ENCODE assay signal across 2 cellular contexts in genomic region chr3:178669046-178669445, GRCh38.
TF ChIP-seq lines count a peak whose summit lies in the region.

No MANE protein-coding gene starts in this region.

TF ChIP-seq in GM23338, 12 proteins besides CTCF, POLR2A, EP300 and RAD21 (continued from another document):
- TF ChIP-seq ETS1 (IDR thresholded peaks at IDR 0.05) (no peak), STAT1 (IDR thresholded peaks at IDR 0.05; ENCODE audit: unreplicated experiment) (no peak), EZH2 (IDR thresholded peaks at IDR 0.05; ENCODE audit: low read depth, unreplicated experiment) (no peak), JUNB (IDR thresholded peaks at IDR 0.05; ENCODE audit: unreplicated experiment) (no peak), EZH2phosphoT487 (IDR thresholded peaks at IDR 0.05; ENCODE audit: unreplicated experiment) (no peak), REST (IDR thresholded peaks at IDR 0.05; ENCODE audit: unreplicated experiment) (no peak), CREB1 (CRISPR knock-in tag; IDR thresholded peaks at IDR 0.05; ENCODE audit: low read depth) (no peak), ZNF114 (CRISPR knock-in tag; IDR thresholded peaks at IDR 0.05) (no peak)
- TF ChIP-seq, protein P1, sequence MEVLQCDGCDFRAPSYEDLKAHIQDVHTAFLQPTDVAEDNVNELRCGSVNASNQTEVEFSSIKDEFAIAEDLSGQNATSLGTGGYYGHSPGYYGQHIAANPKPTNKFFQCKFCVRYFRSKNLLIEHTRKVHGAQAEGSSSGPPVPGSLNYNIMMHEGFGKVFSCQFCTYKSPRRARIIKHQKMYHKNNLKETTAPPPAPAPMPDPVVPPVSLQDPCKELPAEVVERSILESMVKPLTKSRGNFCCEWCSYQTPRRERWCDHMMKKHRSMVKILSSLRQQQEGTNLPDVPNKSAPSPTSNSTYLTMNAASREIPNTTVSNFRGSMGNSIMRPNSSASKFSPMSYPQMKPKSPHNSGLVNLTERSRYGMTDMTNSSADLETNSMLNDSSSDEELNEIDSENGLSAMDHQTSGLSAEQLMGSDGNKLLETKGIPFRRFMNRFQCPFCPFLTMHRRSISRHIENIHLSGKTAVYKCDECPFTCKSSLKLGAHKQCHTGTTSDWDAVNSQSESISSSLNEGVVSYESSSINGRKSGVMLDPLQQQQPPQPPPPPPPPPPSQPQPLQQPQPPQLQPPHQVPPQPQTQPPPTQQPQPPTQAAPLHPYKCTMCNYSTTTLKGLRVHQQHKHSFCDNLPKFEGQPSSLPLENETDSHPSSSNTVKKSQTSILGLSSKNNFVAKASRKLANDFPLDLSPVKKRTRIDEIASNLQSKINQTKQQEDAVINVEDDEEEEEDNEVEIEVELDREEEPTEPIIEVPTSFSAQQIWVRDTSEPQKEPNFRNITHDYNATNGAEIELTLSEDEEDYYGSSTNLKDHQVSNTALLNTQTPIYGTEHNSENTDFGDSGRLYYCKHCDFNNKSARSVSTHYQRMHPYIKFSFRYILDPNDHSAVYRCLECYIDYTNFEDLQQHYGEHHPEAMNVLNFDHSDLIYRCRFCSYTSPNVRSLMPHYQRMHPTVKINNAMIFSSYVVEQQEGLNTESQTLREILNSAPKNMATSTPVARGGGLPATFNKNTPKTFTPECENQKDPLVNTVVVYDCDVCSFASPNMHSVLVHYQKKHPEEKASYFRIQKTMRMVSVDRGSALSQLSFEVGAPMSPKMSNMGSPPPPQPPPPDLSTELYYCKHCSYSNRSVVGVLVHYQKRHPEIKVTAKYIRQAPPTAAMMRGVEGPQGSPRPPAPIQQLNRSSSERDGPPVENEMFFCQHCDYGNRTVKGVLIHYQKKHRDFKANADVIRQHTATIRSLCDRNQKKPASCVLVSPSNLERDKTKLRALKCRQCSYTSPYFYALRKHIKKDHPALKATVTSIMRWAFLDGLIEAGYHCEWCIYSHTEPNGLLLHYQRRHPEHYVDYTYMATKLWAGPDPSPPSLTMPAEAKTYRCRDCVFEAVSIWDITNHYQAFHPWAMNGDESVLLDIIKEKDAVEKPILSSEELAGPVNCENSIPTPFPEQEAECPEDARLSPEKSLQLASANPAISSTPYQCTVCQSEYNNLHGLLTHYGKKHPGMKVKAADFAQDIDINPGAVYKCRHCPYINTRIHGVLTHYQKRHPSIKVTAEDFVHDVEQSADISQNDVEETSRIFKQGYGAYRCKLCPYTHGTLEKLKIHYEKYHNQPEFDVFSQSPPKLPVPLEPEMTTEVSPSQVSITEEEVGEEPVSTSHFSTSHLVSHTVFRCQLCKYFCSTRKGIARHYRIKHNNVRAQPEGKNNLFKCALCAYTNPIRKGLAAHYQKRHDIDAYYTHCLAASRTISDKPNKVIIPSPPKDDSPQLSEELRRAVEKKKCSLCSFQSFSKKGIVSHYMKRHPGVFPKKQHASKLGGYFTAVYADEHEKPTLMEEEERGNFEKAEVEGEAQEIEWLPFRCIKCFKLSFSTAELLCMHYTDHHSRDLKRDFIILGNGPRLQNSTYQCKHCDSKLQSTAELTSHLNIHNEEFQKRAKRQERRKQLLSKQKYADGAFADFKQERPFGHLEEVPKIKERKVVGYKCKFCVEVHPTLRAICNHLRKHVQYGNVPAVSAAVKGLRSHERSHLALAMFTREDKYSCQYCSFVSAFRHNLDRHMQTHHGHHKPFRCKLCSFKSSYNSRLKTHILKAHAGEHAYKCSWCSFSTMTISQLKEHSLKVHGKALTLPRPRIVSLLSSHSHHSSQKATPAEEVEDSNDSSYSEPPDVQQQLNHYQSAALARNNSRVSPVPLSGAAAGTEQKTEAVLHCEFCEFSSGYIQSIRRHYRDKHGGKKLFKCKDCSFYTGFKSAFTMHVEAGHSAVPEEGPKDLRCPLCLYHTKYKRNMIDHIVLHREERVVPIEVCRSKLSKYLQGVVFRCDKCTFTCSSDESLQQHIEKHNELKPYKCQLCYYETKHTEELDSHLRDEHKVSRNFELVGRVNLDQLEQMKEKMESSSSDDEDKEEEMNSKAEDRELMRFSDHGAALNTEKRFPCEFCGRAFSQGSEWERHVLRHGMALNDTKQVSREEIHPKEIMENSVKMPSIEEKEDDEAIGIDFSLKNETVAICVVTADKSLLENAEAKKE (CRISPR knock-in tag; IDR thresholded peaks at IDR 0.05): no peak

TF ChIP-seq in HepG2, 621 proteins besides CTCF, POLR2A, EP300 and RAD21 (continued from another document):
- TF ChIP-seq, protein P2, sequence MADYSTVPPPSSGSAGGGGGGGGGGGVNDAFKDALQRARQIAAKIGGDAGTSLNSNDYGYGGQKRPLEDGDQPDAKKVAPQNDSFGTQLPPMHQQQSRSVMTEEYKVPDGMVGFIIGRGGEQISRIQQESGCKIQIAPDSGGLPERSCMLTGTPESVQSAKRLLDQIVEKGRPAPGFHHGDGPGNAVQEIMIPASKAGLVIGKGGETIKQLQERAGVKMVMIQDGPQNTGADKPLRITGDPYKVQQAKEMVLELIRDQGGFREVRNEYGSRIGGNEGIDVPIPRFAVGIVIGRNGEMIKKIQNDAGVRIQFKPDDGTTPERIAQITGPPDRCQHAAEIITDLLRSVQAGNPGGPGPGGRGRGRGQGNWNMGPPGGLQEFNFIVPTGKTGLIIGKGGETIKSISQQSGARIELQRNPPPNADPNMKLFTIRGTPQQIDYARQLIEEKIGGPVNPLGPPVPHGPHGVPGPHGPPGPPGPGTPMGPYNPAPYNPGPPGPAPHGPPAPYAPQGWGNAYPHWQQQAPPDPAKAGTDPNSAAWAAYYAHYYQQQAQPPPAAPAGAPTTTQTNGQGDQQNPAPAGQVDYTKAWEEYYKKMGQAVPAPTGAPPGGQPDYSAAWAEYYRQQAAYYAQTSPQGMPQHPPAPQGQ (CRISPR knock-in tag; IDR thresholded peaks at IDR 0.05; ENCODE audit: borderline replicate concordance): no peak
- TF ChIP-seq ARID4A (CRISPR knock-in tag; IDR thresholded peaks at IDR 0.05; ENCODE audit: borderline replicate concordance): no peak
- no peak for TF ChIP-seq ZNF670 (CRISPR knock-in tag; IDR thresholded peaks at IDR 0.05; ENCODE audit: borderline replicate concordance)
- no peak for TF ChIP-seq GATAD1 (CRISPR knock-in tag; IDR thresholded peaks at IDR 0.05)
- TF ChIP-seq, protein P3, sequence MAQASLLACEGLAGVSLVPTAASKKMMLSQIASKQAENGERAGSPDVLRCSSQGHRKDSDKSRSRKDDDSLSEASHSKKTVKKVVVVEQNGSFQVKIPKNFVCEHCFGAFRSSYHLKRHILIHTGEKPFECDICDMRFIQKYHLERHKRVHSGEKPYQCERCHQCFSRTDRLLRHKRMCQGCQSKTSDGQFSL (CRISPR knock-in tag; IDR thresholded peaks at IDR 0.05): no peak
- no peak for TF ChIP-seq PHF5A (CRISPR knock-in tag; IDR thresholded peaks at IDR 0.05; ENCODE audit: low read depth, unreplicated experiment)
- TF ChIP-seq RCOR2 (CRISPR knock-in tag; IDR thresholded peaks at IDR 0.05): no peak
- TF ChIP-seq SMAD3 (CRISPR knock-in tag; IDR thresholded peaks at IDR 0.05): no peak
- TF ChIP-seq, protein P4, sequence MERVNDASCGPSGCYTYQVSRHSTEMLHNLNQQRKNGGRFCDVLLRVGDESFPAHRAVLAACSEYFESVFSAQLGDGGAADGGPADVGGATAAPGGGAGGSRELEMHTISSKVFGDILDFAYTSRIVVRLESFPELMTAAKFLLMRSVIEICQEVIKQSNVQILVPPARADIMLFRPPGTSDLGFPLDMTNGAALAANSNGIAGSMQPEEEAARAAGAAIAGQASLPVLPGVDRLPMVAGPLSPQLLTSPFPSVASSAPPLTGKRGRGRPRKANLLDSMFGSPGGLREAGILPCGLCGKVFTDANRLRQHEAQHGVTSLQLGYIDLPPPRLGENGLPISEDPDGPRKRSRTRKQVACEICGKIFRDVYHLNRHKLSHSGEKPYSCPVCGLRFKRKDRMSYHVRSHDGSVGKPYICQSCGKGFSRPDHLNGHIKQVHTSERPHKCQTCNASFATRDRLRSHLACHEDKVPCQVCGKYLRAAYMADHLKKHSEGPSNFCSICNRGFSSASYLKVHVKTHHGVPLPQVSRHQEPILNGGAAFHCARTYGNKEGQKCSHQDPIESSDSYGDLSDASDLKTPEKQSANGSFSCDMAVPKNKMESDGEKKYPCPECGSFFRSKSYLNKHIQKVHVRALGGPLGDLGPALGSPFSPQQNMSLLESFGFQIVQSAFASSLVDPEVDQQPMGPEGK (CRISPR knock-in tag; IDR thresholded peaks at IDR 0.05): no peak
- TF ChIP-seq, protein P5, sequence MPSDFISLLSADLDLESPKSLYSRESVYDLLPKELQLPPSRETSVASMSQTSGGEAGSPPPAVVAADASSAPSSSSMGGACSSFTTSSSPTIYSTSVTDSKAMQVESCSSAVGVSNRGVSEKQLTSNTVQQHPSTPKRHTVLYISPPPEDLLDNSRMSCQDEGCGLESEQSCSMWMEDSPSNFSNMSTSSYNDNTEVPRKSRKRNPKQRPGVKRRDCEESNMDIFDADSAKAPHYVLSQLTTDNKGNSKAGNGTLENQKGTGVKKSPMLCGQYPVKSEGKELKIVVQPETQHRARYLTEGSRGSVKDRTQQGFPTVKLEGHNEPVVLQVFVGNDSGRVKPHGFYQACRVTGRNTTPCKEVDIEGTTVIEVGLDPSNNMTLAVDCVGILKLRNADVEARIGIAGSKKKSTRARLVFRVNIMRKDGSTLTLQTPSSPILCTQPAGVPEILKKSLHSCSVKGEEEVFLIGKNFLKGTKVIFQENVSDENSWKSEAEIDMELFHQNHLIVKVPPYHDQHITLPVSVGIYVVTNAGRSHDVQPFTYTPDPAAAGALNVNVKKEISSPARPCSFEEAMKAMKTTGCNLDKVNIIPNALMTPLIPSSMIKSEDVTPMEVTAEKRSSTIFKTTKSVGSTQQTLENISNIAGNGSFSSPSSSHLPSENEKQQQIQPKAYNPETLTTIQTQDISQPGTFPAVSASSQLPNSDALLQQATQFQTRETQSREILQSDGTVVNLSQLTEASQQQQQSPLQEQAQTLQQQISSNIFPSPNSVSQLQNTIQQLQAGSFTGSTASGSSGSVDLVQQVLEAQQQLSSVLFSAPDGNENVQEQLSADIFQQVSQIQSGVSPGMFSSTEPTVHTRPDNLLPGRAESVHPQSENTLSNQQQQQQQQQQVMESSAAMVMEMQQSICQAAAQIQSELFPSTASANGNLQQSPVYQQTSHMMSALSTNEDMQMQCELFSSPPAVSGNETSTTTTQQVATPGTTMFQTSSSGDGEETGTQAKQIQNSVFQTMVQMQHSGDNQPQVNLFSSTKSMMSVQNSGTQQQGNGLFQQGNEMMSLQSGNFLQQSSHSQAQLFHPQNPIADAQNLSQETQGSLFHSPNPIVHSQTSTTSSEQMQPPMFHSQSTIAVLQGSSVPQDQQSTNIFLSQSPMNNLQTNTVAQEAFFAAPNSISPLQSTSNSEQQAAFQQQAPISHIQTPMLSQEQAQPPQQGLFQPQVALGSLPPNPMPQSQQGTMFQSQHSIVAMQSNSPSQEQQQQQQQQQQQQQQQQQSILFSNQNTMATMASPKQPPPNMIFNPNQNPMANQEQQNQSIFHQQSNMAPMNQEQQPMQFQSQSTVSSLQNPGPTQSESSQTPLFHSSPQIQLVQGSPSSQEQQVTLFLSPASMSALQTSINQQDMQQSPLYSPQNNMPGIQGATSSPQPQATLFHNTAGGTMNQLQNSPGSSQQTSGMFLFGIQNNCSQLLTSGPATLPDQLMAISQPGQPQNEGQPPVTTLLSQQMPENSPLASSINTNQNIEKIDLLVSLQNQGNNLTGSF (CRISPR knock-in tag; IDR thresholded peaks at IDR 0.05): no peak
- no peak for TF ChIP-seq MIER3 (CRISPR knock-in tag; IDR thresholded peaks at IDR 0.05; ENCODE audit: borderline replicate concordance)
- TF ChIP-seq, protein P6, sequence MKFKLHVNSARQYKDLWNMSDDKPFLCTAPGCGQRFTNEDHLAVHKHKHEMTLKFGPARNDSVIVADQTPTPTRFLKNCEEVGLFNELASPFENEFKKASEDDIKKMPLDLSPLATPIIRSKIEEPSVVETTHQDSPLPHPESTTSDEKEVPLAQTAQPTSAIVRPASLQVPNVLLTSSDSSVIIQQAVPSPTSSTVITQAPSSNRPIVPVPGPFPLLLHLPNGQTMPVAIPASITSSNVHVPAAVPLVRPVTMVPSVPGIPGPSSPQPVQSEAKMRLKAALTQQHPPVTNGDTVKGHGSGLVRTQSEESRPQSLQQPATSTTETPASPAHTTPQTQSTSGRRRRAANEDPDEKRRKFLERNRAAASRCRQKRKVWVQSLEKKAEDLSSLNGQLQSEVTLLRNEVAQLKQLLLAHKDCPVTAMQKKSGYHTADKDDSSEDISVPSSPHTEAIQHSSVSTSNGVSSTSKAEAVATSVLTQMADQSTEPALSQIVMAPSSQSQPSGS (CRISPR knock-in tag; IDR thresholded peaks at IDR 0.05): no peak
- no peak for TF ChIP-seq ELF3 (CRISPR knock-in tag; IDR thresholded peaks at IDR 0.05)
- TF ChIP-seq ZNF607 (CRISPR knock-in tag; IDR thresholded peaks at IDR 0.05; ENCODE audit: borderline replicate concordance): no peak
